ENCODE assay signal across 8 cellular contexts in genomic region chr19:8209111-8209964, GRCh38. TPM values are rescaled to one million over a fixed set of nuclear protein-coding genes. Genes with fewer than 3 reads are reported as not detected.
DNase-seq lines count a peak whose midpoint lies in the region; ATAC-seq, FAIRE-seq and TF ChIP-seq lines count a peak whose summit lies in the region.

A gene with protein sequence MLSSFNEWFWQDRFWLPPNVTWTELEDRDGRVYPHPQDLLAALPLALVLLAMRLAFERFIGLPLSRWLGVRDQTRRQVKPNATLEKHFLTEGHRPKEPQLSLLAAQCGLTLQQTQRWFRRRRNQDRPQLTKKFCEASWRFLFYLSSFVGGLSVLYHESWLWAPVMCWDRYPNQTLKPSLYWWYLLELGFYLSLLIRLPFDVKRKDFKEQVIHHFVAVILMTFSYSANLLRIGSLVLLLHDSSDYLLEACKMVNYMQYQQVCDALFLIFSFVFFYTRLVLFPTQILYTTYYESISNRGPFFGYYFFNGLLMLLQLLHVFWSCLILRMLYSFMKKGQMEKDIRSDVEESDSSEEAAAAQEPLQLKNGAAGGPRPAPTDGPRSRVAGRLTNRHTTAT (plus strand): TSS chr19:8209370. CDS start chr19:8251077, 41,707 bp downstream.

- peak; percentile 57 for DNase-seq in DMS79 (lab: John Stamatoyannopoulos, UW)
- DNase-seq in MG63, result peak; percentile 84
- peak; percentile 53 to 77 (median 69) for DNase-seq in activated CD4-positive, CD25-positive, alpha-beta regulatory T cell (lab: John Stamatoyannopoulos, UW)
- DNase-seq in mammary epithelial cell, result no peak
- DNase-seq in islet precursor cell, result peak; percentile 94
- peak; percentile 82 for DNase-seq in stimulated activated CD4-positive, alpha-beta T cell treated with anti-CD3 and anti-CD28 coated beads, Interleukin-12 subunit alpha, Interleukin-12 subunit beta, amount 100 ng/mL, for 4 hours
- no peak for DNase-seq in RCC 7860 (ENCODE audit: low spot score)

- no peaks in the 10 kb centered on the region for H3K79me2 ChIP-seq in mammary epithelial cell (ENCODE audit: insufficient read depth, low read length)

- peak within 1 kb of the TSS; percentile 99 for H2AFZ ChIP-seq in mammary epithelial cell (ENCODE audit: low read depth, low read length)

- peak within 1 kb of the TSS; percentile 55 for H3K9ac ChIP-seq in mammary epithelial cell (ENCODE audit: insufficient read depth, low read length)

- FAIRE-seq in RCC 7860 (lab: Jason Lieb, UNC), result no peak

- peak within 1 kb of the TSS; percentile 44 for H3K27ac ChIP-seq in mammary epithelial cell (ENCODE audit: insufficient read depth, low read depth, low read length)

- H3K36me3 ChIP-seq in MG63 (no peaks in the 10 kb centered on the region), mammary epithelial cell (ENCODE audit: insufficient read depth, low read length) (no peaks in the 10 kb centered on the region)

- peak; percentile 52 for ATAC-seq in GM21619 (IDR thresholded peaks at IDR 0.05; ENCODE audit: unreplicated experiment)

- peak within 1 kb of the TSS; percentile 70 for H3K4me3 ChIP-seq in MG63
- H3K4me3 ChIP-seq in mammary epithelial cell (replicated peaks in 1 of 3; ENCODE audit: insufficient read depth in 1 of 3, low read depth in 2 of 3, low read length in 3 of 3), result peak within 1 kb of the TSS; percentile 71 to 84 (median 71)

- CTCF ChIA-PET in mammary epithelial cell (lab: Charles Lee; ENCODE audit: low non-redundant PET), result interaction anchor here (0.6 kb wide), 1 partner anchor 44 kb away, joined by 42 read pairs; no protein-coding TSS in a partner anchor

- no peaks in the 10 kb centered on the region for H3K9me3 ChIP-seq in MG63
- H3K9me3 ChIP-seq in mammary epithelial cell (replicated peaks; ENCODE audit: insufficient read depth, low read length), result no peaks in the 10 kb centered on the region

- no TSS peak for BruUV-seq in mammary epithelial cell (replicated peaks; lab: Mats Ljungman, UMichigan)

- dilution Hi-C loops in mammary epithelial cell (cut with HindIII; ENCODE audit: low sequenced_read_pairs), result no loop called here

- H3K4me1 ChIP-seq in mammary epithelial cell (ENCODE audit: insufficient read depth, low read length), result peaks cover 11% of the 10 kb centered on the region

- in situ Hi-C loops in mammary epithelial cell (cut with MboI; ENCODE audit: low sequenced_read_pairs in 2 of 2), result no loop called here

- 0% methylated on average over 6 of the region's 98 CpGs for WGBS in mammary epithelial cell (ENCODE audit: low coverage, missing lambda C conversion rate)

- intact Hi-C loops in mammary epithelial cell (cut with micrococcal nuclease), result loop anchor here (2.0 to 5.0 kb wide), 3 partner anchors 15 to 43 kb away; no protein-coding TSS in a partner anchor

- H3K27me3 ChIP-seq in MG63 (no peaks in the 10 kb centered on the region; the same call in 1 of the 2 replicates), mammary epithelial cell (ENCODE audit: insufficient read depth, low read length) (no peaks in the 10 kb centered on the region)

- peak within 1 kb of the TSS; percentile 96 for H3K4me2 ChIP-seq in mammary epithelial cell (ENCODE audit: insufficient read depth, low read depth, low read length)

- H4K20me1 ChIP-seq in mammary epithelial cell (ENCODE audit: insufficient read depth, low read length), result no peaks in the 10 kb centered on the region

- no peak for TF ChIP-seq CTCF in mammary epithelial cell (conservative IDR thresholded peaks at IDR 0.05 in 1 of 2, IDR thresholded peaks at IDR 0.05 in 1 of 2; ENCODE audit: extremely low read depth in 1 of 2, insufficient read depth in 1 of 2, low read depth in 1 of 2, low read length in 2 of 2)

RNA-seq across cellular contexts. Expression of the gene that starts here (rescaled TPM):
- total RNA-seq in MG63 (2014; rRNA removed; shearing (Covaris generic); ENCODE audit: low replicate concordance), result 9.9 and 20.3 TPM in 2 replicates
- total RNA-seq in mammary epithelial cell, result 10 to 100 TPM; 21.0 to 23.3 TPM
- polyA plus RNA-seq in mammary epithelial cell, result 18.9 TPM
- polyA minus RNA-seq in mammary epithelial cell, result 32.9 TPM

Comparison
In these comparisons a context has a peak if more than half of its experiments do, and no peak if none do; other contexts are left out.
1. DNase-seq: peak in DMS79 (single experiment), MG63 (single experiment), activated CD4-positive, CD25-positive, alpha-beta regulatory T cell (4 of 4), islet precursor cell (single experiment) and stimulated activated CD4-positive, alpha-beta T cell treated with anti-CD3 and anti-CD28 coated beads, Interleukin-12 subunit alpha, Interleukin-12 subunit beta, amount 100 ng/mL, for 4 hours (single experiment); none in mammary epithelial cell (single experiment) and RCC 7860 (single experiment).